Comparison of ENCODE assay signal across 22 cellular contexts in genomic region chr20:11438412-11438811, GRCh38.
"Had no signal": no experiment of that assay in that cellular context is flagged by ENCODE, and none has a peak within 500 bp of the region (broad histone marks: within the 10 kb centered on the region; RNA-seq: fewer than 3 reads in every experiment).

No MANE protein-coding gene starts in this region.

- H3K4me3 ChIP-seq: colonic mucosa, dorsolateral prefrontal cortex, heart right ventricle, lower lobe of right lung, thyroid gland had no signal

- H3K9me3 ChIP-seq: colonic mucosa, lower lobe of right lung, thyroid gland had no signal

- H3K27ac ChIP-seq: colonic mucosa, dorsolateral prefrontal cortex, heart right ventricle, lower lobe of right lung, parathyroid adenoma, thyroid gland had no signal

- DNase-seq: activated CD4-positive, alpha-beta memory T cell treated with anti-CD3 and anti-CD28 coated beads for 36 hours; activated CD4-positive, alpha-beta T cell treated with anti-CD3 and anti-CD28 coated beads for 48 hours; activated CD4-positive, CD25-positive, alpha-beta regulatory T cell; activated effector memory CD4-positive, alpha-beta T cell treated with Interleukin-2 at 50 U/mL for 16 hours; activated naive CD4-positive, alpha-beta T cell treated with anti-CD3 and anti-CD28 coated beads for 36 hours; activated naive CD8-positive, alpha-beta T cell treated with anti-CD3 and anti-CD28 coated beads, Interleukin-2, amount 10 ng/mL, durations not matched to agents 7 days and 5 days; activated T-cell treated with anti-CD3 and anti-CD28 coated beads, Interleukin-2, amount 50 U/mL, for 72 hours; amniotic stem cell; colonic mucosa; dorsolateral prefrontal cortex; endodermal cell; heart right ventricle; lower lobe of right lung; naive B cell; nucleus accumbens; right cardiac atrium; stimulated activated CD4-positive, alpha-beta T cell treated with anti-CD3 and anti-CD28 coated beads, Interleukin-12 subunit alpha, Interleukin-12 subunit beta, amount 100 ng/mL, for 4 hours; stimulated activated CD4-positive, alpha-beta T cell treated with anti-CD3 and anti-CD28 coated beads, Interleukin-4, amount 100 ng/mL, for 4 hours; stimulated activated naive CD8-positive, alpha-beta T cell treated with anti-CD3 and anti-CD28 coated beads, Interleukin-15, Interleukin-2, amounts not matched to agents 100 U/mL and 50 U/mL, for 24 hours; thyroid gland had no signal

- H3K27me3 ChIP-seq: colonic mucosa, dorsolateral prefrontal cortex, heart right ventricle, thyroid gland had no signal

- H3K4me1 ChIP-seq: colonic mucosa, lower lobe of right lung, parathyroid adenoma, thyroid gland had no signal

- ATAC-seq: activated T-cell treated with anti-CD3 and anti-CD28 coated beads, Interleukin-2, amount 50 U/mL, for 72 hours; heart right ventricle; left lobe of liver; lower lobe of right lung; right cardiac atrium; stimulated activated naive CD8-positive, alpha-beta T cell treated with anti-CD3 and anti-CD28 coated beads, Interleukin-15, Interleukin-2, amounts not matched to agents 100 U/mL and 50 U/mL, for 24 hours had no signal

- H3K36me3 ChIP-seq: colonic mucosa, heart right ventricle, lower lobe of right lung, thyroid gland had no signal
